13 cellular contexts compared by ENCODE assay signal in genomic region chr6:44571510-44571909, GRCh38.
A peak's percentile ranks its signal among the peaks of the same experiment; 100 is the strongest.
DNase-seq lines count a peak whose midpoint lies in the region; ATAC-seq and TF ChIP-seq lines count a peak whose summit lies in the region.
"Had no signal": no experiment of that assay in that cellular context is flagged by ENCODE, and none has a peak within 500 bp of the region (broad histone marks: within the 10 kb centered on the region; RNA-seq: fewer than 3 reads in every experiment).

No MANE protein-coding gene starts in this region.

- H2BK15ac ChIP-seq in mesendoderm (replicated peaks; ENCODE audit: low read depth) = no peak overlapping the region

- H3K79me1 ChIP-seq in mesendoderm (ENCODE audit: low read length) = no peaks in the 10 kb centered on the region

- TF ChIP-seq EP300 in Ishikawa (IDR thresholded peaks at IDR 0.05; ENCODE audit: borderline replicate concordance) = no peak

- H4K5ac ChIP-seq in mesendoderm (ENCODE audit: low read length) = no peak overlapping the region

- no peak overlapping the region for H3K18ac ChIP-seq in mesendoderm (ENCODE audit: low read length)

- H3K56ac ChIP-seq in mesendoderm (ENCODE audit: low read length) = no peak overlapping the region

- H2BK120ac ChIP-seq in mesendoderm (ENCODE audit: low read depth, low read length) = no peak overlapping the region

- H3K23ac ChIP-seq in mesendoderm (ENCODE audit: low read length) = no peak overlapping the region

- H3K4me2 ChIP-seq in mesendoderm (ENCODE audit: low read length) = no peak overlapping the region

- no peak overlapping the region for H3K4ac ChIP-seq in mesendoderm (ENCODE audit: low read depth, low read length)

- H3K79me2 ChIP-seq in mesendoderm (ENCODE audit: control insufficient read depth, insufficient read depth, low read length) = no peaks in the 10 kb centered on the region

- ATAC-seq in foreskin keratinocyte = no peak

- H3K4me1 ChIP-seq in foreskin keratinocyte (no peaks in the 10 kb centered on the region), mesendoderm (ENCODE audit: control insufficient read depth, low read depth, low read length) (no peaks in the 10 kb centered on the region)
- H3K4me1 ChIP-seq: BE2C had no signal

- H3K27ac ChIP-seq in WERI-Rb-1 (no peak overlapping the region), foreskin keratinocyte (no peak overlapping the region), mesendoderm (ENCODE audit: low read depth, low read length) (no peak overlapping the region)
- H3K27ac ChIP-seq: C4-2B had no signal

- peak; percentile 12; the same call in 1 of the 2 replicates for TF ChIP-seq RAD21 in Ishikawa (IDR thresholded peaks at IDR 0.05; ENCODE audit: low read depth)

- DNase-seq in AG09309 (ENCODE audit: low read depth) = no peak
- no peak for DNase-seq in WERI-Rb-1
- no peak for DNase-seq in foreskin keratinocyte
- no peak for DNase-seq in mesendoderm
- no peak for DNase-seq in NCI-H1436 treated with DMSO at 0.1 percent for 48 hours (lab: John Stamatoyannopoulos, UW)
- no peak for DNase-seq in activated CD4-positive, alpha-beta T cell treated with anti-CD3 and anti-CD28 coated beads for 48 hours
- DNase-seq: BE2C; CD4-positive, alpha-beta memory T cell; COR-L47; DMS53; HCEC 1CT had no signal

- TF ChIP-seq CTCF in AG09309 (IDR thresholded peaks at IDR 0.05; ENCODE audit: control insufficient read depth, insufficient read depth, low read depth, low read length, missing control alignments) (peak; percentile 4), WERI-Rb-1 (IDR thresholded peaks at IDR 0.05; ENCODE audit: low read depth, low read length) (peak; percentile 23; the same call in 1 of the 2 replicates), foreskin keratinocyte (conservative IDR thresholded peaks at IDR 0.05) (peak; percentile 20)

- no peak overlapping the region for H2BK5ac ChIP-seq in mesendoderm (ENCODE audit: low read length)

- H3K9ac ChIP-seq in mesendoderm (ENCODE audit: low read length) = no peak overlapping the region

- H3K4me3 ChIP-seq in AG09309 (ENCODE audit: control insufficient read depth, low read depth, low read length) (no peak overlapping the region), WERI-Rb-1 (ENCODE audit: low read depth, low read length) (no peak overlapping the region), mesendoderm (ENCODE audit: low read length) (no peak overlapping the region)

- no peak overlapping the region for H2AK5ac ChIP-seq in mesendoderm (ENCODE audit: low read length)

- H3K36me3 ChIP-seq in WERI-Rb-1 (no peaks in the 10 kb centered on the region), mesendoderm (ENCODE audit: control insufficient read depth, insufficient read depth, low read length) (no peaks in the 10 kb centered on the region)
- H3K36me3 ChIP-seq: BE2C had no signal

- H3K27me3 ChIP-seq in WERI-Rb-1 (ENCODE audit: insufficient read depth, low read depth, severe bottlenecking) = no peaks in the 10 kb centered on the region
- peaks cover 2% of the 10 kb centered on the region for H3K27me3 ChIP-seq in foreskin keratinocyte
- no peaks in the 10 kb centered on the region for H3K27me3 ChIP-seq in mesendoderm (ENCODE audit: insufficient read depth, low read length, poor library complexity)
- H3K27me3 ChIP-seq: BE2C had no signal

- no peak overlapping the region for H4K8ac ChIP-seq in mesendoderm (ENCODE audit: low read depth, low read length)

- no CpG with 5 or more reads among the region's 1 CpG for WGBS in mesendoderm (ENCODE audit: extremely low coverage, insufficient coverage, low lambda C conversion rate)

- H3K9me3 ChIP-seq in WERI-Rb-1 (ENCODE audit: severe bottlenecking) = no peaks in the 10 kb centered on the region
- H3K9me3 ChIP-seq: BE2C had no signal

TF ChIP-seq in Ishikawa, 13 proteins besides CTCF, POLR2A, EP300 and RAD21:
- TF ChIP-seq CEBPB (IDR thresholded peaks at IDR 0.05) (no peak), FOXM1 (IDR thresholded peaks at IDR 0.05; ENCODE audit: borderline replicate concordance, low read depth) (no peak), YY1 (IDR thresholded peaks at IDR 0.05; ENCODE audit: low read depth) (no peak), NFIC (IDR thresholded peaks at IDR 0.05) (no peak), TCF12 (IDR thresholded peaks at IDR 0.05; ENCODE audit: low read depth) (no peak), CREB1 (IDR thresholded peaks at IDR 0.05; ENCODE audit: low read depth) (no peak), REST (IDR thresholded peaks at IDR 0.05; ENCODE audit: low read depth) (no peak), MAX (IDR thresholded peaks at IDR 0.05) (no peak), USF1 (IDR thresholded peaks at IDR 0.05) (no peak), TAF1 (IDR thresholded peaks at IDR 0.05; ENCODE audit: low read depth) (no peak), TEAD4 (IDR thresholded peaks at IDR 0.05) (no peak), EGR1 (IDR thresholded peaks at IDR 0.05) (no peak), ZBTB7A (IDR thresholded peaks at IDR 0.05; ENCODE audit: low read depth) (no peak)
